Comparison of ENCODE assay signal across 9 cellular contexts in the genomic region with DNA sequence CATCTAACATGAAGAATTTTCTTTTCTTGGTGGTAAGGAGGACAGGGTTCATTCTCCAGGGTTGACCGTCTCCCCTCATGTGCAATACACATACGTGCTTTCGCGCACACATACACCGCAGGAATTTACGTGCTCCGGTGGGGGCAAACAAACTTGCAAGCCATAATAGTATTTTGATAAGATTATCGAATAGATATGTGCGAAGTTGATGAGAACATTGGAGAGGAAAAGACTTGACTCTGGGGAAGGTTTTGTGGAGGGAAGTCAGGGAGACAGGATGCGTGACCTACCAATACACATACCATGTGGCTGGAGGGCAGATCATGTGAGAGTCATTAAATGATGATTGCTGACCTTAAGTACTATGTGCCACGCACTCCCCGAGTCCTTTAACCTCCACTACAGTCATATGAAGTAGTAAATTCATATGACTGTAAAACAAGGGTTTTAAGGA. TPM values are rescaled to one million over a fixed set of nuclear protein-coding genes. Genes with fewer than 3 reads are reported as not detected.
DNase-seq lines count a peak whose midpoint lies in the region; ATAC-seq and TF ChIP-seq lines count a peak whose summit lies in the region.
"Had no signal": no experiment of that assay in that cellular context is flagged by ENCODE, and none has a peak within 500 bp of the region (broad histone marks: within the 10 kb centered on the region; RNA-seq: fewer than 3 reads in every experiment).

No MANE protein-coding gene starts in this region.

- TF ChIP-seq CTCF in LNCaP clone FGC (IDR thresholded peaks at IDR 0.05; ENCODE audit: control insufficient read depth, extremely low read depth, insufficient read depth) (no peak), thyroid gland (IDR thresholded peaks at IDR 0.05) (no peak), omental fat pad (IDR thresholded peaks at IDR 0.05) (no peak)

- no peaks in the 10 kb centered on the region for H3K36me3 ChIP-seq in thyroid gland

- H3K9me3 Mint-ChIP-seq in activated naive CD8-positive, alpha-beta T cell (ENCODE audit: low read depth): no peaks in the 10 kb centered on the region

- H3K27ac ChIP-seq in thyroid gland: no peak overlapping the region

- no peak for TF ChIP-seq POLR2A in thyroid gland (IDR thresholded peaks at IDR 0.05)

- ATAC-seq in omental fat pad (ENCODE audit: low FRiP score) (no peak), GM21423 (IDR thresholded peaks at IDR 0.05; ENCODE audit: unreplicated experiment) (no peak)

- no peaks in the 10 kb centered on the region for H3K36me3 Mint-ChIP-seq in activated naive CD8-positive, alpha-beta T cell

- peak; percentile 54 for DNase-seq in DMS53 (lab: John Stamatoyannopoulos, UW)
- DNase-seq in DMS53 treated with DMSO at 0.1 percent for 48 hours (lab: John Stamatoyannopoulos, UW; ENCODE audit: unreplicated experiment): no peak
- peak; percentile 11 for DNase-seq in LNCaP clone FGC (ENCODE audit: low read depth)
- peak; percentile 31 for DNase-seq in kidney glomerular epithelial cell (lab: John Stamatoyannopoulos, UW)
- peak in 1 of 2 donors; percentile 4 for DNase-seq in thyroid gland
- DNase-seq in omental fat pad (ENCODE audit: low spot score): no peak

- H3K4me1 ChIP-seq in thyroid gland: peaks cover 7 to 16% of the 10 kb centered on the region in 2 donors

- 22 to 38% methylated on average over 12 of the region's 12 CpGs for WGBS in thyroid gland, 2 donors

- no peaks in the 10 kb centered on the region for H3K9me3 ChIP-seq in thyroid gland
- H3K9me3 ChIP-seq: body of pancreas had no signal

- no peaks in the 10 kb centered on the region for H3K27me3 Mint-ChIP-seq in activated naive CD8-positive, alpha-beta T cell

- peak overlapping the region; percentile 93 for H3K27ac Mint-ChIP-seq in activated naive CD8-positive, alpha-beta T cell

- H3K4me3 Mint-ChIP-seq in activated naive CD8-positive, alpha-beta T cell: peak overlapping the region; percentile 96

- H3K4me1 Mint-ChIP-seq in activated naive CD8-positive, alpha-beta T cell (ENCODE audit: low read depth): peaks cover 29% of the 10 kb centered on the region

- H3K4me3 ChIP-seq in LNCaP clone FGC (ENCODE audit: low read depth, low read length) (peak overlapping the region; percentile 81), thyroid gland (replicated peaks in 1 of 3) (peak overlapping the region in 2 of 3 donors; percentile 75 to 85)

- intact Hi-C loops in thyroid gland (cut with DNase I): no loop called here

- no peaks in the 10 kb centered on the region for H3K27me3 ChIP-seq in thyroid gland
- H3K27me3 ChIP-seq: body of pancreas had no signal

RNA-seq across cellular contexts. Expression of a gene that starts 0.9 kb away (rescaled TPM):
- total RNA-seq in thyroid gland (10 to 100 TPM; 14.0 to 16.4 (median 14.8) TPM), omental fat pad (10 to 100 TPM in 2 of 4 donors, 1 to 10 TPM in 2; 8.9 to 30.3 (median 10.4) TPM)

RNA-seq across cellular contexts. Expression of a gene that starts 4.1 kb away (rescaled TPM):
- total RNA-seq in thyroid gland: 10 to 100 TPM; 21.5 to 49.7 (median 37.1) TPM
- 10 to 100 TPM; 24.1 to 33.7 (median 25.0) TPM for total RNA-seq in omental fat pad

Comparison
In these comparisons a context has a peak if more than half of its experiments do, and no peak if none do; other contexts are left out.
1. DNase-seq: peak in DMS53 (single experiment), LNCaP clone FGC (single experiment) and kidney glomerular epithelial cell (single experiment); none in DMS53 treated with DMSO at 0.1 percent for 48 hours (single experiment) and omental fat pad (single experiment).